16 cellular contexts compared by ENCODE assay signal in the genomic region with DNA sequence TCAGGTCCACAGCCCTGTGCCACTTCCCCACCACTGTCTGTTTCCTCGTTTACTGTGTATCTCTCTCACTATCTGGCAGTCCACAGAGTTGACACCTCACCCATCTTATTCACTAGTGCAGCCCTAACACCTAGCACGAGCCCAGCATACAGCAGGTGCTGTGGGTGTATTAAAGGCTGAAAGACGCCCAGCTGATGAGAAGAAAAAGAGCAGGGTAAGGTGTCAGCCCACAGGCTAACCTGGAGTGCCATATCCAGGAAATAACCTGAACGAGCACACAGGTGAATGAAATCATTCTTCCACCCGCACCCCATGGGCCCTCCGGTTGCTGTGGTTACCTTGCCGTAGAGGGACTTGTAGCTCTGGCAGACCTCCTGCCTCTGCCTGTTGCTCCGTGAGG. TPM values are rescaled to one million over a fixed set of nuclear protein-coding genes. Genes with fewer than 3 reads are reported as not detected.
DNase-seq lines count a peak whose midpoint lies in the region; ATAC-seq, FAIRE-seq and TF ChIP-seq lines count a peak whose summit lies in the region.
"Had no signal": no experiment of that assay in that cellular context is flagged by ENCODE, and none has a peak within 500 bp of the region (broad histone marks: within the 10 kb centered on the region; RNA-seq: fewer than 3 reads in every experiment).

No MANE protein-coding gene starts in this region.

- TF ChIP-seq CTCF in bronchial epithelial cell (IDR thresholded peaks at IDR 0.05; ENCODE audit: insufficient read depth, low read length, severe bottlenecking): no peak

- peak; percentile 43 for FAIRE-seq in bronchial epithelial cell (lab: Jason Lieb, UNC)

- H3K36me3 ChIP-seq in bronchial epithelial cell (ENCODE audit: control insufficient read depth, insufficient read depth, low read length): no peaks in the 10 kb centered on the region

- peaks cover 63% of the 10 kb centered on the region for H3K4me1 Mint-ChIP-seq in activated CD4-positive, alpha-beta T cell treated with anti-CD3 and anti-CD28 coated beads, Interleukin-2, amount 10 ng/mL, durations not matched to agents 7 days and 5 days
- H3K4me1 Mint-ChIP-seq in stimulated activated memory B cell treated with anti-CD40 and anti-IgM and Interleukin-4, amounts not matched to agents 10 μg/mL and 1 μg/mL and 100 μg/mL, for 72 hours: peaks cover 89% of the 10 kb centered on the region

- no peak overlapping the region for H3K4me3 ChIP-seq in bronchial epithelial cell (ENCODE audit: low read depth, low read length)
- H3K4me3 ChIP-seq: adrenal gland, tibial artery had no signal

- H3K27me3 ChIP-seq in bronchial epithelial cell (ENCODE audit: control insufficient read depth, insufficient read depth, low read length): no peaks in the 10 kb centered on the region
- H3K27me3 ChIP-seq: adrenal gland, tibial artery had no signal

- CTCF ChIA-PET in activated CD4-positive, alpha-beta T cell treated with anti-CD3 and anti-CD28 coated beads, Interleukin-2, amount 10 ng/mL, durations not matched to agents 7 days and 5 days (lab: Charles Lee): no interaction called here

- H3K27me3 Mint-ChIP-seq in activated CD4-positive, alpha-beta T cell treated with anti-CD3 and anti-CD28 coated beads, Interleukin-2, amount 10 ng/mL, durations not matched to agents 7 days and 5 days: no peaks in the 10 kb centered on the region
- H3K27me3 Mint-ChIP-seq in stimulated activated memory B cell treated with anti-CD40 and anti-IgM and Interleukin-4, amounts not matched to agents 10 μg/mL and 1 μg/mL and 100 μg/mL, for 72 hours: no peaks in the 10 kb centered on the region

- no peaks in the 10 kb centered on the region for H3K9me3 Mint-ChIP-seq in activated CD4-positive, alpha-beta T cell treated with anti-CD3 and anti-CD28 coated beads, Interleukin-2, amount 10 ng/mL, durations not matched to agents 7 days and 5 days
- no peaks in the 10 kb centered on the region for H3K9me3 Mint-ChIP-seq in stimulated activated memory B cell treated with anti-CD40 and anti-IgM and Interleukin-4, amounts not matched to agents 10 μg/mL and 1 μg/mL and 100 μg/mL, for 72 hours

- POLR2A ChIA-PET in activated CD4-positive, alpha-beta T cell treated with anti-CD3 and anti-CD28 coated beads, Interleukin-2, amount 10 ng/mL, durations not matched to agents 7 days and 5 days (lab: Charles Lee): no interaction called here

- DNase-seq in activated CD4-positive, alpha-beta T cell treated with anti-CD3 and anti-CD28 coated beads, Interleukin-2, amount 10 ng/mL, durations not matched to agents 7 days and 5 days: no peak
- DNase-seq in activated CD4-positive, alpha-beta T cell treated with anti-CD3 and anti-CD28 coated beads, Interleukin-2, amount 50 U/mL, for 4 hours: no peak
- peak; percentile 90 for DNase-seq in NCI-H748 (lab: John Stamatoyannopoulos, UW; ENCODE audit: unreplicated experiment)
- no peak for DNase-seq in bronchial epithelial cell (ENCODE audit: low read depth)
- no peak for DNase-seq in SW 1271 (lab: John Stamatoyannopoulos, UW)
- no peak for DNase-seq in OCI-M2 (lab: John Stamatoyannopoulos, UW; ENCODE audit: unreplicated experiment)
- DNase-seq: ACHN; activated CD4-positive, alpha-beta T cell treated with anti-CD3 and anti-CD28 coated beads for 4 hours; adrenal gland; cortex of kidney; IMR-90; NCI-H1436; OCI-M1; tibial artery had no signal

- no peak overlapping the region for H3K4me3 Mint-ChIP-seq in activated CD4-positive, alpha-beta T cell treated with anti-CD3 and anti-CD28 coated beads, Interleukin-2, amount 10 ng/mL, durations not matched to agents 7 days and 5 days
- H3K4me3 Mint-ChIP-seq in stimulated activated memory B cell treated with anti-CD40 and anti-IgM and Interleukin-4, amounts not matched to agents 10 μg/mL and 1 μg/mL and 100 μg/mL, for 72 hours: no peak overlapping the region

- H3K36me3 Mint-ChIP-seq in activated CD4-positive, alpha-beta T cell treated with anti-CD3 and anti-CD28 coated beads, Interleukin-2, amount 10 ng/mL, durations not matched to agents 7 days and 5 days (ENCODE audit: low read depth): peaks cover 80% of the 10 kb centered on the region
- H3K36me3 Mint-ChIP-seq in stimulated activated memory B cell treated with anti-CD40 and anti-IgM and Interleukin-4, amounts not matched to agents 10 μg/mL and 1 μg/mL and 100 μg/mL, for 72 hours: peaks cover 79% of the 10 kb centered on the region

- peak overlapping the region; percentile 61 for H3K27ac Mint-ChIP-seq in activated CD4-positive, alpha-beta T cell treated with anti-CD3 and anti-CD28 coated beads, Interleukin-2, amount 10 ng/mL, durations not matched to agents 7 days and 5 days
- H3K27ac Mint-ChIP-seq in stimulated activated memory B cell treated with anti-CD40 and anti-IgM and Interleukin-4, amounts not matched to agents 10 μg/mL and 1 μg/mL and 100 μg/mL, for 72 hours: peak overlapping the region; percentile 58

- no peak for ATAC-seq in stimulated activated memory B cell treated with anti-CD40 and anti-IgM and Interleukin-4, amounts not matched to agents 10 μg/mL and 1 μg/mL and 100 μg/mL, for 72 hours
- no peak for ATAC-seq in HG02981 (IDR thresholded peaks at IDR 0.05; ENCODE audit: unreplicated experiment)

RNA-seq across cellular contexts. Expression of a gene that starts 18.6 kb away (rescaled TPM):
- 100 to 1,000 TPM; 494 to 508 TPM for total RNA-seq in activated CD4-positive, alpha-beta T cell treated with anti-CD3 and anti-CD28 coated beads, Interleukin-2, amount 10 ng/mL, durations not matched to agents 7 days and 5 days
- 1.3 and 11.3 TPM in 2 replicates for total RNA-seq in bronchial epithelial cell

RNA-seq across cellular contexts. Expression of a gene that starts 58.2 kb away (rescaled TPM):
- 100 to 1,000 TPM; 127 TPM for total RNA-seq in activated CD4-positive, alpha-beta T cell treated with anti-CD3 and anti-CD28 coated beads, Interleukin-2, amount 10 ng/mL, durations not matched to agents 7 days and 5 days
- 65.6 and 75.3 TPM in 2 replicates for total RNA-seq in bronchial epithelial cell

Comparison
In these comparisons a context has a peak if more than half of its experiments do, and no peak if none do; other contexts are left out.
1. RNA of a gene that starts 18.6 kb away (total RNA-seq): 494 to 508 TPM in activated CD4-positive, alpha-beta T cell treated with anti-CD3 and anti-CD28 coated beads, Interleukin-2, amount 10 ng/mL, durations not matched to agents 7 days and 5 days; 1.3 to 11.3 TPM in bronchial epithelial cell; every median in the first group is over 10 times any median in the second.